In the genomic region with DNA sequence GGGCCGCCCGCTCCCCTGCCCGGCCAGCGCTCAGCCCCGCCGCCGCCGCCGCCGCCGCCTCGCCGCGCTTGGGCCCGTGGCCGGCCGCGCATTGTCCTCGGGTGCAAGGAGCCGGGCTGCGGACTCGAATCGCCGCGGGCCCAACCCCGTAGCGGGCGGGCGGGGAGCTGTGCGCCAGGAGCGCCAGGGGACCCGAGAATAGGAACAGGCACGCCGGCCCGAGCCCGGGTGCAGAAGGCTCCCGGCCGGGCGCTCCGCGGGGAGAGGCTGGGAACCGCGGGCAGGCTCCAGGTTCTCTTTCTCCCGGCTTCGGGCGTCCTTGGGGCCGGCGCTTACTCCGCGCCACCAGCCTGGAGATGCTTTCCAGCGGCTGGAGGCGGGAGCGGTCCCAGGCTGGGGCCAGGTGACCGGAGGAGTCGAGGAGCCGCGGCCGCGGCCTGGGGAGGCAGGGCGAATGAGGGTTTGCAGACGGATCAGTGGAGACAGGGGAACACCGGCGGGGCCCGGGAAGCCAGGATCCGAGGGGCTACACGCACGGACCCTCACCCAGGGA, we compare ENCODE assay signal across 8 cellular contexts. TPM values are rescaled to one million over a fixed set of nuclear protein-coding genes. Genes with fewer than 3 reads are reported as not detected.
A peak's percentile ranks its signal among the peaks of the same experiment; 100 is the strongest.
DNase-seq lines count a peak whose midpoint lies in the region; ATAC-seq and TF ChIP-seq lines count a peak whose summit lies in the region.

No MANE protein-coding gene starts in this region.

- no peaks in the 10 kb centered on the region for H3K9me3 ChIP-seq in neuron (ENCODE audit: low read length)

- DNase-seq in Caki2 (ENCODE audit: low read depth) (peak; percentile 4), HEK293T (ENCODE audit: extremely low spot score) (peak; percentile 34), foreskin fibroblast (peak; percentile 23 to 57), dedifferentiated amniotic fluid mesenchymal stem cell (ENCODE audit: extremely low spot score) (no peak)
- DNase-seq in activated CD8-positive, alpha-beta memory T cell treated with anti-CD3 and anti-CD28 coated beads, Interleukin-2, amount 50 U/mL, for 4 hours, result peak; percentile 20

- CTCF ChIA-PET in HEK293T (lab: Yijun Ruan, JAX), result interaction anchor here (0.6 kb wide), 1 partner anchor 11 kb away, joined by 3 read pairs; no protein-coding TSS in a partner anchor

- peak overlapping the region; percentile 28 for H2AFZ ChIP-seq in neuron (ENCODE audit: low read depth, low read length)

- no peaks in the 10 kb centered on the region for H3K36me3 ChIP-seq in neuron (ENCODE audit: insufficient read depth, low read length)

- H3K4me3 ChIP-seq in foreskin fibroblast (ENCODE audit: low read depth in 1 of 2, low read length in 2 of 2) (peak overlapping the region; percentile 36 to 48), neuron (ENCODE audit: low read length) (peak overlapping the region; percentile 81)

- POLR2A ChIA-PET in HEK293T (lab: Yijun Ruan, JAX), result interaction anchor here (1.2 to 1.4 kb wide), 3 partner anchors 53 to 405 kb away, joined by 3 read pairs; a partner anchor contains a TSS

- TF ChIP-seq CTCF in foreskin fibroblast (IDR thresholded peaks at IDR 0.05; ENCODE audit: low read depth, low read length), result no peak

- peaks cover 58% of the 10 kb centered on the region for H3K4me1 ChIP-seq in neuron (ENCODE audit: insufficient read depth, low read length)

- in situ Hi-C loops in Caki2 (cut with HindIII; ENCODE audit: low pct_unique_long_range_greater_than_20kb, low sequenced_read_pairs), result no loop called here

- H3K27me3 ChIP-seq in neuron (ENCODE audit: insufficient read depth, low read length), result no peaks in the 10 kb centered on the region

- no peak for ATAC-seq in HG03025 (IDR thresholded peaks at IDR 0.05; ENCODE audit: low FRiP score, unreplicated experiment)
- ATAC-seq in HG02973 (IDR thresholded peaks at IDR 0.05; ENCODE audit: unreplicated experiment), result no peak

TF ChIP-seq in HEK293T, 16 proteins besides CTCF, POLR2A, EP300 and RAD21:
- TF ChIP-seq FOXK2 (IDR thresholded peaks at IDR 0.05) (no peak), FOXM1 (IDR thresholded peaks at IDR 0.05; ENCODE audit: borderline replicate concordance) (no peak), LEF1 (IDR thresholded peaks at IDR 0.05; ENCODE audit: borderline replicate concordance) (no peak), L3MBTL2 (conservative IDR thresholded peaks at IDR 0.05) (no peak), SP1 (IDR thresholded peaks at IDR 0.05) (no peak), CTBP1 (IDR thresholded peaks at IDR 0.05; ENCODE audit: borderline replicate concordance) (no peak), HDGF (IDR thresholded peaks at IDR 0.05; ENCODE audit: borderline replicate concordance) (no peak), FOXA1 (IDR thresholded peaks at IDR 0.05) (no peak), ARNT (IDR thresholded peaks at IDR 0.05) (no peak), ZNF384 (IDR thresholded peaks at IDR 0.05) (no peak)
- TF ChIP-seq, protein P1, sequence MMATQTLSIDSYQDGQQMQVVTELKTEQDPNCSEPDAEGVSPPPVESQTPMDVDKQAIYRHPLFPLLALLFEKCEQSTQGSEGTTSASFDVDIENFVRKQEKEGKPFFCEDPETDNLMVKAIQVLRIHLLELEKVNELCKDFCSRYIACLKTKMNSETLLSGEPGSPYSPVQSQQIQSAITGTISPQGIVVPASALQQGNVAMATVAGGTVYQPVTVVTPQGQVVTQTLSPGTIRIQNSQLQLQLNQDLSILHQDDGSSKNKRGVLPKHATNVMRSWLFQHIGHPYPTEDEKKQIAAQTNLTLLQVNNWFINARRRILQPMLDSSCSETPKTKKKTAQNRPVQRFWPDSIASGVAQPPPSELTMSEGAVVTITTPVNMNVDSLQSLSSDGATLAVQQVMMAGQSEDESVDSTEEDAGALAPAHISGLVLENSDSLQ (IDR thresholded peaks at IDR 0.05), result no peak
TF ChIP-seq in HEK293T: peak in this region for 0.

RNA-seq across cellular contexts. Expression of a gene that starts 0.6 kb away (rescaled TPM):
- total RNA-seq in Caki2 (2014; rRNA removed; shearing (Covaris generic); ENCODE audit: low replicate concordance), result not detected in 2 replicates

RNA-seq across cellular contexts. Expression of a gene that starts 53.8 kb away (rescaled TPM):
- total RNA-seq in Caki2 (2014; rRNA removed; shearing (Covaris generic); ENCODE audit: low replicate concordance), result 33.2 and 38.8 TPM in 2 replicates
